Comparison of ENCODE assay signal across 28 cellular contexts in genomic region chr12:108547633-108548172, GRCh38. TPM values are rescaled to one million over a fixed set of nuclear protein-coding genes. Genes with fewer than 3 reads are reported as not detected.
DNase-seq lines count a peak whose midpoint lies in the region; ATAC-seq and TF ChIP-seq lines count a peak whose summit lies in the region.
"Had no signal": no experiment of that assay in that cellular context is flagged by ENCODE, and none has a peak within 500 bp of the region (broad histone marks: within the 10 kb centered on the region; RNA-seq: fewer than 3 reads in every experiment).

No MANE protein-coding gene starts in this region.

- no peaks in the 10 kb centered on the region for H3K27me3 Mint-ChIP-seq in activated CD4-positive, alpha-beta T cell treated with anti-CD3 and anti-CD28 coated beads, Interleukin-2, amount 10 ng/mL, durations not matched to agents 24 days and 14 days
- H3K27me3 Mint-ChIP-seq in naive thymus-derived CD4-positive, alpha-beta T cell, result no peaks in the 10 kb centered on the region

- ATAC-seq in naive thymus-derived CD4-positive, alpha-beta T cell, result peak; percentile 16
- ATAC-seq: K562 had no signal

- in situ Hi-C loops in ACHN (cut with HindIII; ENCODE audit: low pct_ligation_motif_present, low pct_unique_long_range_greater_than_20kb, low sequenced_read_pairs), result no loop called here

- TF ChIP-seq CTCF in GM12865 (IDR thresholded peaks at IDR 0.05; ENCODE audit: insufficient read depth, low read depth, low read length, missing control alignments), result no peak
- no peak for TF ChIP-seq CTCF in VCaP (conservative IDR thresholded peaks at IDR 0.05)

- peaks cover 29% of the 10 kb centered on the region for H3K4me1 Mint-ChIP-seq in activated CD4-positive, alpha-beta T cell treated with anti-CD3 and anti-CD28 coated beads, Interleukin-2, amount 10 ng/mL, durations not matched to agents 24 days and 14 days
- H3K4me1 Mint-ChIP-seq in naive thymus-derived CD4-positive, alpha-beta T cell, result peaks cover 20 to 55% (median 46%) of the 10 kb centered on the region in 7 donors

- H3K9me3 ChIP-seq in naive thymus-derived CD4-positive, alpha-beta T cell (ENCODE audit: control insufficient read depth in 2 of 3, low read length in 3 of 3), result no peaks in the 10 kb centered on the region
- H3K9me3 ChIP-seq: lower lobe of right lung, MG63, neutrophil, prostate gland, suprapubic skin had no signal

- peaks cover 0 to 6% of the 10 kb centered on the region in 2 donors for H3K4me1 ChIP-seq in naive thymus-derived CD4-positive, alpha-beta T cell (ENCODE audit: control insufficient read depth in 2 of 2, insufficient read depth in 2 of 2, low read length in 2 of 2)
- H3K4me1 ChIP-seq: lower lobe of right lung had no signal

- H3K4me3 ChIP-seq in GM12865 (ENCODE audit: low read depth, low read length), result peak overlapping the region; percentile 32; the same call in 1 of the 2 replicates
- H3K4me3 ChIP-seq in naive thymus-derived CD4-positive, alpha-beta T cell (ENCODE audit: low read length), result no peak overlapping the region
- H3K4me3 ChIP-seq: K562, lower lobe of right lung, MG63, prostate gland, suprapubic skin had no signal

- intact Hi-C loops in activated CD4-positive, alpha-beta T cell treated with anti-CD3 and anti-CD28 coated beads, Interleukin-2, amount 10 ng/mL, durations not matched to agents 24 days and 14 days (cut with micrococcal nuclease), result no loop called here
- intact Hi-C loops in naive thymus-derived CD4-positive, alpha-beta T cell (cut with micrococcal nuclease), result no loop called here

- H3K27ac ChIP-seq in VCaP, result peak overlapping the region; percentile 53
- no peak overlapping the region for H3K27ac ChIP-seq in naive thymus-derived CD4-positive, alpha-beta T cell (ENCODE audit: low read depth, low read length)
- H3K27ac ChIP-seq: brain microvascular endothelial cell, lower lobe of right lung, neutrophil, suprapubic skin had no signal

- peak; percentile 49 for DNase-seq in activated CD4-positive, alpha-beta T cell treated with anti-CD3 and anti-CD28 coated beads, Interleukin-2, amount 10 ng/mL, durations not matched to agents 24 days and 14 days
- DNase-seq in activated CD4-positive, alpha-beta T cell treated with anti-CD3 and anti-CD28 coated beads for 1 hour, result no peak
- DNase-seq in GM12865 (ENCODE audit: low read depth), result no peak
- DNase-seq in naive thymus-derived CD4-positive, alpha-beta T cell, result no peak
- no peak for DNase-seq in ACHN
- DNase-seq in GM19240 (ENCODE audit: insufficient read length, low spot score), result no peak
- DNase-seq in middle frontal gyrus (ENCODE audit: extremely low spot score, low spot score), result no peak
- DNase-seq: activated CD4-positive, CD25-positive, alpha-beta regulatory T cell treated with anti-CD3 and anti-CD28 coated beads, Interleukin-2, amount 50 U/mL, for 72 hours; activated naive CD4-positive, alpha-beta T cell treated with anti-CD3 and anti-CD28 coated beads for 36 hours; activated T-cell treated with anti-CD3 and anti-CD28 coated beads, Interleukin-2, amount 50 U/mL, for 48 hours; AML-193; brain microvascular endothelial cell; DMS53; GDM1; lower lobe of right lung; MG63; NCI-H1694; NCI-H69; small intestine; stimulated activated CD4-positive, alpha-beta T cell treated with anti-CD3 and anti-CD28 coated beads, Interleukin-1b, Interleukin-23, amount 100 ng/mL, for 48 hours had no signal

- CTCF ChIA-PET in naive thymus-derived CD4-positive, alpha-beta T cell (lab: Charles Lee), result no interaction called here

- H3K9me3 Mint-ChIP-seq in activated CD4-positive, alpha-beta T cell treated with anti-CD3 and anti-CD28 coated beads, Interleukin-2, amount 10 ng/mL, durations not matched to agents 24 days and 14 days, result no peaks in the 10 kb centered on the region
- H3K9me3 Mint-ChIP-seq in naive thymus-derived CD4-positive, alpha-beta T cell, result peaks cover 0 to 2% (median 0%) of the 10 kb centered on the region in 11 donors
- H3K9me3 Mint-ChIP-seq: activated naive CD4-positive, alpha-beta T cell treated with anti-CD3 and anti-CD28 coated beads for 36 hours had no signal

- H3K36me3 ChIP-seq in naive thymus-derived CD4-positive, alpha-beta T cell (ENCODE audit: control insufficient read depth in 2 of 3, insufficient read depth in 3 of 3, low read length in 3 of 3), result peaks cover 25 to 63% (median 35%) of the 10 kb centered on the region in 3 experiments
- H3K36me3 ChIP-seq: prostate gland had no signal

- H3K27ac Mint-ChIP-seq in activated CD4-positive, alpha-beta T cell treated with anti-CD3 and anti-CD28 coated beads, Interleukin-2, amount 10 ng/mL, durations not matched to agents 24 days and 14 days, result no peak overlapping the region
- H3K27ac Mint-ChIP-seq in naive thymus-derived CD4-positive, alpha-beta T cell, result no peak overlapping the region
- H3K27ac Mint-ChIP-seq: activated naive CD4-positive, alpha-beta T cell treated with anti-CD3 and anti-CD28 coated beads for 36 hours had no signal

- no peak overlapping the region for H3K4me3 Mint-ChIP-seq in activated CD4-positive, alpha-beta T cell treated with anti-CD3 and anti-CD28 coated beads, Interleukin-2, amount 10 ng/mL, durations not matched to agents 24 days and 14 days
- H3K4me3 Mint-ChIP-seq in naive thymus-derived CD4-positive, alpha-beta T cell, result no peak overlapping the region
- H3K4me3 Mint-ChIP-seq: activated naive CD4-positive, alpha-beta T cell treated with anti-CD3 and anti-CD28 coated beads for 36 hours had no signal

- no peaks in the 10 kb centered on the region for H3K27me3 ChIP-seq in naive thymus-derived CD4-positive, alpha-beta T cell (ENCODE audit: control insufficient read depth in 2 of 2, insufficient read depth in 2 of 2, low read length in 2 of 2)
- H3K27me3 ChIP-seq: brain microvascular endothelial cell, MG63, neutrophil, suprapubic skin had no signal

- POLR2A ChIA-PET in naive thymus-derived CD4-positive, alpha-beta T cell (lab: Charles Lee), result no interaction called here

- H3K36me3 Mint-ChIP-seq in activated CD4-positive, alpha-beta T cell treated with anti-CD3 and anti-CD28 coated beads, Interleukin-2, amount 10 ng/mL, durations not matched to agents 24 days and 14 days (ENCODE audit: low read depth), result peaks cover 47% of the 10 kb centered on the region
- peaks cover 20 to 40% (median 25%) of the 10 kb centered on the region in 5 donors for H3K36me3 Mint-ChIP-seq in naive thymus-derived CD4-positive, alpha-beta T cell

RNA-seq across cellular contexts. Expression of gene SART3, which starts 13.3 kb away (rescaled TPM):
- 89.1 and 90.5 TPM in 2 replicates for total RNA-seq in activated CD4-positive, alpha-beta T cell treated with anti-CD3 and anti-CD28 coated beads, Interleukin-2, amount 10 ng/mL, durations not matched to agents 24 days and 14 days
- 10 to 100 TPM; 80.0 to 99.3 (median 87.6) TPM for total RNA-seq in naive thymus-derived CD4-positive, alpha-beta T cell
- 10 to 100 TPM; 34.3 to 49.2 TPM for polyA plus RNA-seq in naive thymus-derived CD4-positive, alpha-beta T cell

RNA-seq across cellular contexts. Expression of gene ISCU, which starts 14.7 kb away (rescaled TPM):
- 61.5 and 66.1 TPM in 2 replicates for total RNA-seq in activated CD4-positive, alpha-beta T cell treated with anti-CD3 and anti-CD28 coated beads, Interleukin-2, amount 10 ng/mL, durations not matched to agents 24 days and 14 days
- total RNA-seq in naive thymus-derived CD4-positive, alpha-beta T cell, result 100 to 1,000 TPM in 4 of 5 experiments, 10 to 100 TPM in 1; 51.7 to 212 (median 191) TPM
- polyA plus RNA-seq in naive thymus-derived CD4-positive, alpha-beta T cell, result 100 to 1,000 TPM; 325 to 401 TPM

RNA-seq across cellular contexts. Expression of gene FICD, which starts 32.6 kb away (rescaled TPM):
- total RNA-seq in activated CD4-positive, alpha-beta T cell treated with anti-CD3 and anti-CD28 coated beads, Interleukin-2, amount 10 ng/mL, durations not matched to agents 24 days and 14 days, result 5.9 and 6.6 TPM in 2 replicates
- total RNA-seq in naive thymus-derived CD4-positive, alpha-beta T cell, result 1 to 10 TPM; 2.8 to 9.7 (median 6.9) TPM
- 1 to 10 TPM; 1.6 to 2.7 TPM for polyA plus RNA-seq in naive thymus-derived CD4-positive, alpha-beta T cell

RNA-seq across cellular contexts. Expression of gene TMEM119, which starts 50.2 kb away (rescaled TPM):
- total RNA-seq in activated CD4-positive, alpha-beta T cell treated with anti-CD3 and anti-CD28 coated beads, Interleukin-2, amount 10 ng/mL, durations not matched to agents 24 days and 14 days, result 0.47 TPM in 1 of 2 replicates, not detected in the other
- total RNA-seq in naive thymus-derived CD4-positive, alpha-beta T cell, result 1 to 10 TPM in 2 of 5 experiments, under 1 TPM in 2, not detected in 1; 0.27 to 1.6 (median 0.81) TPM
- polyA plus RNA-seq in naive thymus-derived CD4-positive, alpha-beta T cell, result under 1 TPM; 0.13 to 0.59 TPM
- total RNA-seq: A172; activated naive CD4-positive, alpha-beta T cell treated with anti-CD3 and anti-CD28 coated beads for 36 hours; glomerular endothelial cell had no signal
- polyA plus RNA-seq: K562, keratinocyte had no signal
